Comparison of ENCODE assay signal across 29 cellular contexts in genomic region chr6:82555801-82556200, GRCh38.
DNase-seq lines count a peak whose midpoint lies in the region; ATAC-seq and TF ChIP-seq lines count a peak whose summit lies in the region.
"Had no signal": no experiment of that assay in that cellular context is flagged by ENCODE, and none has a peak within 500 bp of the region (broad histone marks: within the 10 kb centered on the region; RNA-seq: fewer than 3 reads in every experiment).

No MANE protein-coding gene starts in this region.

- H3K27me3 Mint-ChIP-seq in MCF 10A (ENCODE audit: insufficient read depth, unreplicated experiment) = no peaks in the 10 kb centered on the region
- H3K27me3 Mint-ChIP-seq: activated naive CD8-positive, alpha-beta T cell treated with anti-CD3 and anti-CD28 coated beads, Interleukin-2, amount 50 U/mL, for 24 hours; effector memory CD8-positive, alpha-beta T cell; naive B cell; T-cell had no signal

- peaks cover 6% of the 10 kb centered on the region for H3K4me1 Mint-ChIP-seq in MCF 10A (ENCODE audit: insufficient read depth, unreplicated experiment)
- H3K4me1 Mint-ChIP-seq: activated naive CD8-positive, alpha-beta T cell treated with anti-CD3 and anti-CD28 coated beads, Interleukin-2, amount 50 U/mL, for 24 hours; CD4-positive, alpha-beta memory T cell; naive B cell; T-cell had no signal

- H3K27me3 ChIP-seq in breast epithelium (no peaks in the 10 kb centered on the region), aorta (ENCODE audit: control insufficient read depth in 1 of 2, insufficient read depth in 2 of 2, low read length in 1 of 2) (no peaks in the 10 kb centered on the region)
- H3K27me3 ChIP-seq: esophagus muscularis mucosa had no signal

- H3K27ac ChIP-seq in breast epithelium (no peak overlapping the region), aorta (ENCODE audit: low read depth in 1 of 2, low read length in 2 of 2) (no peak overlapping the region)
- H3K27ac ChIP-seq: 22Rv1, esophagus muscularis mucosa, skin epidermis had no signal

- no peaks in the 10 kb centered on the region for H3K9me3 Mint-ChIP-seq in MCF 10A (ENCODE audit: unreplicated experiment)
- H3K9me3 Mint-ChIP-seq: activated naive CD8-positive, alpha-beta T cell treated with anti-CD3 and anti-CD28 coated beads, Interleukin-2, amount 50 U/mL, for 24 hours; effector memory CD8-positive, alpha-beta T cell had no signal

- H3K27ac Mint-ChIP-seq in MCF 10A (ENCODE audit: low read depth, unreplicated experiment) = no peak overlapping the region
- H3K27ac Mint-ChIP-seq: activated naive CD8-positive, alpha-beta T cell treated with anti-CD3 and anti-CD28 coated beads, Interleukin-2, amount 50 U/mL, for 24 hours; CD4-positive, alpha-beta memory T cell; effector memory CD8-positive, alpha-beta T cell; naive B cell; T-cell had no signal

- H3K4me3 Mint-ChIP-seq in MCF 10A (ENCODE audit: unreplicated experiment) = no peak overlapping the region
- H3K4me3 Mint-ChIP-seq: activated naive CD8-positive, alpha-beta T cell treated with anti-CD3 and anti-CD28 coated beads, Interleukin-2, amount 50 U/mL, for 24 hours; CD4-positive, alpha-beta memory T cell; effector memory CD8-positive, alpha-beta T cell; naive B cell; T-cell had no signal

- TF ChIP-seq CTCF in MCF 10A (IDR thresholded peaks at IDR 0.05; ENCODE audit: unreplicated experiment) = no peak
- no peak for TF ChIP-seq CTCF in breast epithelium (IDR thresholded peaks at IDR 0.05)
- no peak for TF ChIP-seq CTCF in fibroblast of mammary gland (conservative IDR thresholded peaks at IDR 0.05; ENCODE audit: control insufficient read depth, insufficient read depth, low read depth, low read length)

- no peaks in the 10 kb centered on the region for H3K36me3 ChIP-seq in breast epithelium
- H3K36me3 ChIP-seq in aorta (ENCODE audit: control insufficient read depth in 1 of 2, insufficient read depth in 2 of 2, low read length in 1 of 2) = no peaks in the 10 kb centered on the region
- H3K36me3 ChIP-seq: esophagus muscularis mucosa, HAP-1 had no signal

- CTCF ChIA-PET in MCF 10A (lab: Yijun Ruan, JAX) = interaction anchor here (0.6 kb wide), 1 partner anchor 18 kb away, joined by 3 read pairs; no protein-coding TSS in a partner anchor

- no TSS peak for BruUV-seq in MCF 10A (replicated peaks; lab: Mats Ljungman, UMichigan)

- WGBS in aorta, 2 donors = 59 to 72% methylated on average over 1 of the region's 1 CpG

- no peak for TF ChIP-seq POLR2A in breast epithelium (IDR thresholded peaks at IDR 0.05)

- peak; percentile 22 for DNase-seq in MCF 10A (ENCODE audit: unreplicated experiment)
- DNase-seq in breast epithelium (ENCODE audit: low spot score in 2 of 2) = no peak
- peak; percentile 36 for DNase-seq in amniotic epithelial cell (ENCODE audit: low read depth)
- peak; percentile 84 for DNase-seq in fibroblast of mammary gland (ENCODE audit: low read depth)
- DNase-seq in aorta = no peak
- no peak for DNase-seq in NCI-H1417 treated with DMSO at 0.1 percent for 48 hours (lab: John Stamatoyannopoulos, UW)
- DNase-seq: activated gamma-delta T cell treated with Interleukin-2 at 50 U/mL for 16 hours; activated naive CD8-positive, alpha-beta T cell treated with anti-CD3 and anti-CD28 coated beads, Interleukin-2, amount 50 U/mL, for 24 hours; activated T-cell treated with anti-CD3 and anti-CD28 coated beads, Interleukin-2, amount 50 U/mL, for 1 hour; CD4-positive, alpha-beta memory T cell; DMS153; effector memory CD8-positive, alpha-beta T cell; GF-D8; head of caudate nucleus; naive B cell; NCI-H1105 treated with DMSO at 0.1 percent for 48 hours; NCI-H2081; nucleus accumbens; SIG-M5; stimulated activated CD4-positive, alpha-beta T cell treated with anti-CD3 and anti-CD28 coated beads, Interleukin-1b, Interleukin-23, amount 100 ng/mL, for 48 hours; T-cell; trophoblast cell had no signal

- H3K4me1 ChIP-seq in breast epithelium = no peaks in the 10 kb centered on the region
- H3K4me1 ChIP-seq in aorta (ENCODE audit: control insufficient read depth in 1 of 2, insufficient read depth in 2 of 2, low read length in 2 of 2) = no peaks in the 10 kb centered on the region
- H3K4me1 ChIP-seq: HAP-1 had no signal

- intact Hi-C loops in MCF 10A (cut with micrococcal nuclease) (no loop called here), breast epithelium (cut with DNase I; ENCODE audit: low total_unique reads) (no loop called here), aorta (cut with DNase I) (no loop called here)

- no peaks in the 10 kb centered on the region for H3K36me3 Mint-ChIP-seq in MCF 10A (ENCODE audit: insufficient read depth, unreplicated experiment)
- H3K36me3 Mint-ChIP-seq: CD4-positive, alpha-beta memory T cell; T-cell had no signal

- POLR2A ChIA-PET in MCF 10A (lab: Yijun Ruan, JAX) = no interaction called here

- H3K4me3 ChIP-seq in breast epithelium = no peak overlapping the region
- no peak overlapping the region for H3K4me3 ChIP-seq in fibroblast of mammary gland (ENCODE audit: control insufficient read depth, low read depth, low read length)
- H3K4me3 ChIP-seq in aorta (ENCODE audit: low read length in 2 of 2) = no peak overlapping the region
- H3K4me3 ChIP-seq: esophagus muscularis mucosa, HAP-1, skin epidermis had no signal

- ATAC-seq in GM21528 (IDR thresholded peaks at IDR 0.05; ENCODE audit: low FRiP score, unreplicated experiment) = no peak
- ATAC-seq in aorta (ENCODE audit: low FRiP score) = no peak
- no peak for ATAC-seq in GM21367 (IDR thresholded peaks at IDR 0.05; ENCODE audit: unreplicated experiment)
- ATAC-seq: activated naive CD8-positive, alpha-beta T cell treated with anti-CD3 and anti-CD28 coated beads, Interleukin-2, amount 50 U/mL, for 24 hours; effector memory CD8-positive, alpha-beta T cell; HepG2; T-cell had no signal

- H3K9me3 ChIP-seq in breast epithelium (no peaks in the 10 kb centered on the region), aorta (ENCODE audit: control insufficient read depth, low read length) (no peaks in the 10 kb centered on the region)
- H3K9me3 ChIP-seq: esophagus muscularis mucosa, HAP-1 had no signal

Comparison
In these comparisons a context has a peak if more than half of its experiments do, and no peak if none do; other contexts are left out.
1. DNase-seq: peak in MCF 10A (single experiment), amniotic epithelial cell (single experiment) and fibroblast of mammary gland (single experiment); none in breast epithelium (0 of 2), aorta (0 of 2) and NCI-H1417 treated with DMSO at 0.1 percent for 48 hours (single experiment).